ENCODE assay signal across 8 cellular contexts in genomic region chr5:43041131-43041668, GRCh38. TPM values are rescaled to one million over a fixed set of nuclear protein-coding genes. Genes with fewer than 3 reads are reported as not detected.
DNase-seq lines count a peak whose midpoint lies in the region; ATAC-seq, FAIRE-seq and TF ChIP-seq lines count a peak whose summit lies in the region.

No MANE protein-coding gene starts in this region.

- POLR2A ChIA-PET in HepG2 (lab: Yijun Ruan, JAX), result interaction anchor here (0.8 to 3.2 kb wide), 15 partner anchors 9 to 272 kb away, joined by 3 to 39 read pairs (median 6); partner anchors contain the start of genes HMGCS1, SELENOP and ZNF131

- DNase-seq in NCI-H2196 (lab: John Stamatoyannopoulos, UW; ENCODE audit: unreplicated experiment) (peak; percentile 57), NCI-H2196 treated with DMSO at 0.1 percent for 48 hours (lab: John Stamatoyannopoulos, UW; ENCODE audit: unreplicated experiment) (no peak), RWPE2 (ENCODE audit: low spot score) (no peak), bronchial epithelial cell (ENCODE audit: low read depth) (no peak), HepG2 (ENCODE audit: low spot score) (no peak), kidney tubule cell (ENCODE audit: low spot score) (no peak)

- no peaks in the 10 kb centered on the region for H3K4me1 ChIP-seq in RWPE2 (ENCODE audit: insufficient read depth, poor library complexity, severe bottlenecking)
- H3K4me1 ChIP-seq in HepG2 (ENCODE audit: insufficient read depth, low read length), result peaks cover 17% of the 10 kb centered on the region
- peaks cover 8% of the 10 kb centered on the region for H3K4me1 ChIP-seq in thymus (ENCODE audit: control insufficient read depth, insufficient read depth, low read length)

- FAIRE-seq in bronchial epithelial cell (lab: Jason Lieb, UNC), result no peak
- FAIRE-seq in HepG2 (lab: Jason Lieb, UNC), result no peak

- H3K9me3 ChIP-seq in RWPE2 (ENCODE audit: severe bottlenecking) (no peaks in the 10 kb centered on the region), HepG2 (ENCODE audit: low read length) (no peaks in the 10 kb centered on the region), thymus (ENCODE audit: control insufficient read depth) (no peaks in the 10 kb centered on the region)

- H3K27ac ChIP-seq in RWPE2 (ENCODE audit: poor library complexity, severe bottlenecking) (peak overlapping the region; percentile 81), HepG2 (ENCODE audit: extremely low read length, insufficient read depth, low read length) (peak overlapping the region; percentile 82), thymus (ENCODE audit: low read depth) (peak overlapping the region; percentile 96)

- H3K4me3 ChIP-seq in RWPE2 (ENCODE audit: severe bottlenecking) (peak overlapping the region; percentile 37), bronchial epithelial cell (ENCODE audit: low read depth, low read length) (peak overlapping the region; percentile 46), HepG2 (replicated peaks in 1 of 3; ENCODE audit: insufficient read depth in 1 of 3, low read depth in 2 of 3, low read length in 3 of 3) (peak overlapping the region; percentile 72 to 82 (median 77)), thymus (ENCODE audit: low read length) (peak overlapping the region; percentile 59)

- TF ChIP-seq POLR2A in HepG2 (IDR thresholded peaks at IDR 0.05; ENCODE audit: insufficient read depth in 1 of 2, low read depth in 2 of 2, low read length in 2 of 2), result no peak

- no peak for TF ChIP-seq RAD21 in HepG2 (CRISPR knock-in tag; IDR thresholded peaks at IDR 0.05)

- TF ChIP-seq EP300 in HepG2 (IDR thresholded peaks at IDR 0.05; ENCODE audit: low read depth in 2 of 2, low read length in 2 of 2), result no peak
- TF ChIP-seq EP300 in HepG2 (CRISPR knock-in tag; IDR thresholded peaks at IDR 0.05; ENCODE audit: borderline replicate concordance), result no peak

- TF ChIP-seq CTCF in RWPE2 (IDR thresholded peaks at IDR 0.05; ENCODE audit: poor library complexity, severe bottlenecking) (no peak), bronchial epithelial cell (IDR thresholded peaks at IDR 0.05; ENCODE audit: insufficient read depth, low read length, severe bottlenecking) (no peak), HepG2 (CRISPR knock-in tag; IDR thresholded peaks at IDR 0.05) (no peak)

- in situ Hi-C loops in HepG2 (cut with HindIII; ENCODE audit: extremely low pct_ligation_motif_present, low pct_unique_long_range_greater_than_20kb), result no loop called here

- H3K36me3 ChIP-seq in RWPE2 (ENCODE audit: low read depth) (no peaks in the 10 kb centered on the region), bronchial epithelial cell (ENCODE audit: control insufficient read depth, insufficient read depth, low read length) (no peaks in the 10 kb centered on the region), HepG2 (replicated peaks in 1 of 2; ENCODE audit: control insufficient read depth in 1 of 2, insufficient read depth in 2 of 2, low read length in 2 of 2) (no peaks in the 10 kb centered on the region), thymus (ENCODE audit: control insufficient read depth, insufficient read depth) (no peaks in the 10 kb centered on the region)

- peak overlapping the region; percentile 76 for H2AFZ ChIP-seq in HepG2 (ENCODE audit: low read length)

- CTCF ChIA-PET in HepG2 (lab: Yijun Ruan, JAX; ENCODE audit: low intra/inter-chr PET ratio, low total read pairs), result interaction anchor here (0.6 to 4.9 kb wide), 7 partner anchors 17 to 132 kb away, joined by 3 to 29 read pairs (median 10); no protein-coding TSS in a partner anchor

- no peaks in the 10 kb centered on the region for H4K20me1 ChIP-seq in HepG2 (ENCODE audit: insufficient read depth, low read length)

- H3K79me2 ChIP-seq in HepG2 (ENCODE audit: insufficient read depth, low read length), result no peaks in the 10 kb centered on the region

- TSS peak; percentile 47 for BruUV-seq in HepG2 (replicated peaks; lab: Mats Ljungman, UMichigan)

- ATAC-seq in RWPE2 (ENCODE audit: low read depth) (no peak), HepG2 (no peak), GM19467 (IDR thresholded peaks at IDR 0.05; ENCODE audit: unreplicated experiment) (no peak)

- peak overlapping the region; percentile 74 for H3K9ac ChIP-seq in HepG2 (ENCODE audit: insufficient read depth, low read depth, low read length)

- H3K4me2 ChIP-seq in HepG2 (ENCODE audit: low read depth, low read length), result peak overlapping the region; percentile 91

- WGBS in HepG2 (ENCODE audit: low lambda C conversion rate), result under 1% methylated on average over 18 of the region's 18 CpGs
- WGBS in thymus, result under 1% methylated on average over 18 of the region's 18 CpGs

- no peaks in the 10 kb centered on the region for H3K27me3 ChIP-seq in RWPE2 (ENCODE audit: insufficient read depth, poor library complexity, severe bottlenecking)
- no peaks in the 10 kb centered on the region for H3K27me3 ChIP-seq in bronchial epithelial cell (ENCODE audit: control insufficient read depth, insufficient read depth, low read length)
- H3K27me3 ChIP-seq in HepG2 (ENCODE audit: control insufficient read depth in 1 of 2, insufficient read depth in 2 of 2, low read length in 2 of 2), result no peaks in the 10 kb centered on the region; a peak in 1 of 5 replicates
- H3K27me3 ChIP-seq in thymus (ENCODE audit: control insufficient read depth, insufficient read depth), result no peaks in the 10 kb centered on the region

- intact Hi-C loops in HepG2 (cut with micrococcal nuclease; ENCODE audit: unreplicated experiment), result loop anchor here (2.0 kb wide), 3 partner anchors 30 to 64 kb away; no protein-coding TSS in a partner anchor

TF ChIP-seq in HepG2, 621 proteins besides CTCF, POLR2A, EP300 and RAD21 (continues in another document):
- TF ChIP-seq CEBPG (CRISPR knock-in tag; IDR thresholded peaks at IDR 0.05), result peak; percentile 42
- 0 out of 2 replicates have a peak, but pooled peaks have one; percentile 19 for TF ChIP-seq ZSCAN9 (CRISPR knock-in tag; IDR thresholded peaks at IDR 0.05; ENCODE audit: borderline replicate concordance)
- TF ChIP-seq CCAR2 (optimal IDR thresholded peaks at IDR 0.05; ENCODE audit: low read depth, low read length), result no peak
- TF ChIP-seq ZNF816 (CRISPR knock-in tag; IDR thresholded peaks at IDR 0.05; ENCODE audit: borderline replicate concordance), result 0 out of 2 replicates have a peak, but pooled peaks have one; percentile 42
- no peak for TF ChIP-seq CERS6 (CRISPR knock-in tag; IDR thresholded peaks at IDR 0.05)
- TF ChIP-seq IRF9 (CRISPR knock-in tag; IDR thresholded peaks at IDR 0.05; ENCODE audit: borderline replicate concordance), result no peak
- no peak for TF ChIP-seq TSC22D2 (CRISPR knock-in tag; IDR thresholded peaks at IDR 0.05; ENCODE audit: borderline replicate concordance)
- 0 out of 2 replicates have a peak, but pooled peaks have one; percentile 2 for TF ChIP-seq PPARG (CRISPR knock-in tag; conservative IDR thresholded peaks at IDR 0.05)
- TF ChIP-seq CEBPB (IDR thresholded peaks at IDR 0.05; ENCODE audit: borderline replicate concordance, low read depth, low read length), result peak; percentile 55; the same call in 1 of the 2 replicates
- TF ChIP-seq FOXJ3 (CRISPR knock-in tag; IDR thresholded peaks at IDR 0.05; ENCODE audit: borderline replicate concordance), result no peak

RNA-seq across cellular contexts. Expression of gene ANXA2R, which starts 1.1 kb away (rescaled TPM):
- total RNA-seq in bronchial epithelial cell (0.26 TPM in 2 replicates), HepG2 (2016; rRNA removed; fragmentation: Illumina TruSeq; extraction: Trizol) (0.76 and 0.95 TPM in 2 replicates)
- total RNA-seq in HepG2 (2016; cell fraction: cytosol; rRNA removed; fragmentation: Illumina TruSeq; extraction: Trizol; ENCODE audit: low read depth), result 0.40 and 0.53 TPM in 2 replicates
- 0.58 and 0.74 TPM in 2 replicates for total RNA-seq in HepG2 (2016; cell fraction: insoluble cytoplasmic fraction; rRNA removed; fragmentation: Illumina TruSeq; extraction: Trizol)
- total RNA-seq in HepG2 (2016; cell fraction: membrane; rRNA removed; fragmentation: Illumina TruSeq; extraction: Trizol), result 0.65 TPM in 2 replicates
- 1.5 and 1.8 TPM in 2 replicates for total RNA-seq in HepG2 (2016; cell fraction: nucleus; rRNA removed; fragmentation: Illumina TruSeq; extraction: Trizol)
- polyA plus RNA-seq in HepG2 (2011; rRNA removed) (1.3 TPM in 2 replicates), thymus (68.7 TPM)
- polyA plus RNA-seq in HepG2 (2011; cell fraction: cytosol; rRNA removed), result 0.90 and 1.1 TPM in 2 replicates
- polyA plus RNA-seq in HepG2 (2011; cell fraction: nucleus; rRNA removed), result 2.6 and 2.7 TPM in 2 replicates
- polyA plus RNA-seq in HepG2 (2012), result 0.52 and 0.67 TPM in 2 replicates
- polyA plus RNA-seq in HepG2 (2016; cell fraction: cytosol; fragmentation: Illumina TruSeq; extraction: Trizol; ENCODE audit: low read depth), result 0.37 and 0.41 TPM in 2 replicates
- 0.28 and 0.72 TPM in 2 replicates for polyA plus RNA-seq in HepG2 (2016; cell fraction: insoluble cytoplasmic fraction; fragmentation: Illumina TruSeq; extraction: Trizol; ENCODE audit: low read depth)
- 0.34 and 0.62 TPM in 2 replicates for polyA plus RNA-seq in HepG2 (2016; cell fraction: membrane; fragmentation: Illumina TruSeq; extraction: Trizol; ENCODE audit: low read depth)
- polyA plus RNA-seq in HepG2 (2016; cell fraction: nucleus; fragmentation: Illumina TruSeq; extraction: Trizol; ENCODE audit: insufficient read depth, low read depth), result 1.2 and 1.5 TPM in 2 replicates
- polyA minus RNA-seq in HepG2 (2011; rRNA and poly(A)+ RNA removed; ENCODE audit: low replicate concordance), result 1.5 and 11.0 TPM in 2 replicates
- 0.49 TPM in 1 of 2 replicates, not detected in the other for polyA minus RNA-seq in HepG2 (2011; cell fraction: cytosol; rRNA and poly(A)+ RNA removed)
- 3.9 and 4.5 TPM in 2 replicates for polyA minus RNA-seq in HepG2 (2011; cell fraction: nucleus; rRNA and poly(A)+ RNA removed)
